In the genomic region with DNA sequence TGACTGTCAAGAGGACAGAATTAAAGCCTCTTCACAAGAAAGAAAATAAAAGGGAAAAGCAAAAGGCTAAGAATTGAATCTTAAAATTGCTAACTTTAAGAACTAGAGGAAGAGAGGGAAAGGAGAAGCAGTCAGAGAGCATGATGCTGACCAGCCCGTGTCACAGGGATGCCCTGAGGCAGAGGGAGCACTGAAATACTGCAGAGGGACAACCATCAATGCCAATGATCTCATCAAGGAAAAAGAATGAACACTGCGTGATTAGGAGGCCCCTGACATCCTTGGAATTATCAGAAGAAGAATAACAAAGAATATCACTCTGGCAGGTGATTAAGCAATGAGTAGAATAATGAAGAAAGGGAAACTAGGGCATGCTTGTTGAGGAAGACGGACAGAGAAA, we compare ENCODE assay signal across 21 cellular contexts.
A peak's percentile ranks its signal among the peaks of the same experiment; 100 is the strongest.
DNase-seq lines count a peak whose midpoint lies in the region; ATAC-seq lines count a peak whose summit lies in the region.
"Had no signal": no experiment of that assay in that cellular context is flagged by ENCODE, and none has a peak within 500 bp of the region (broad histone marks: within the 10 kb centered on the region; RNA-seq: fewer than 3 reads in every experiment).

No MANE protein-coding gene starts in this region.

- no peak overlapping the region for H2AK5ac ChIP-seq in trophoblast cell (ENCODE audit: low read length)

- no peak overlapping the region for H3K4me3 Mint-ChIP-seq in CD4-positive, alpha-beta memory T cell
- H3K4me3 Mint-ChIP-seq: CD4-positive, alpha-beta T cell; CD8-positive, alpha-beta memory T cell had no signal

- no peaks in the 10 kb centered on the region for H3K4me1 ChIP-seq in trophoblast cell (ENCODE audit: control insufficient read depth in 1 of 2, insufficient read depth in 2 of 2, low read length in 2 of 2)
- H3K4me1 ChIP-seq in CD4-positive, alpha-beta memory T cell (ENCODE audit: insufficient read depth, low read length) = no peaks in the 10 kb centered on the region
- H3K4me1 ChIP-seq: BE2C, BLaER1 had no signal

- ATAC-seq in GM21619 (IDR thresholded peaks at IDR 0.05; ENCODE audit: unreplicated experiment) = no peak

- POLR2A ChIA-PET in CD4-positive, alpha-beta memory T cell (lab: Charles Lee; ENCODE audit: partially characterized antibody) = no interaction called here

- no peak overlapping the region for H3K14ac ChIP-seq in trophoblast cell (ENCODE audit: low read length)

- H3K9ac ChIP-seq in trophoblast cell (ENCODE audit: low read length) = no peak overlapping the region
- H3K9ac ChIP-seq: BLaER1 had no signal

- CTCF ChIA-PET in CD4-positive, alpha-beta memory T cell (lab: Charles Lee; ENCODE audit: partially characterized antibody) = no interaction called here

- no peak overlapping the region for H2BK12ac ChIP-seq in trophoblast cell (ENCODE audit: low read length)

- no peak overlapping the region for H4K91ac ChIP-seq in trophoblast cell (ENCODE audit: low read depth, low read length)

- H3K79me2 ChIP-seq in trophoblast cell (ENCODE audit: control insufficient read depth, insufficient read depth, low read length, poor library complexity) = no peaks in the 10 kb centered on the region

- DNase-seq in M059J (ENCODE audit: low read depth) (peak; percentile 5), islet precursor cell (peak; percentile 84), trophoblast cell (peak; percentile 54 to 89), C1 segment of cervical spinal cord (lab: John Stamatoyannopoulos, UW) (no peak)
- DNase-seq in CD4-positive, alpha-beta memory T cell = no peak
- DNase-seq: 8988T; ACHN; BE2C; CD4-positive, alpha-beta T cell; CD8-positive, alpha-beta memory T cell; COR-L47; DMS 273 treated with DMSO at 0.1 percent for 48 hours; DMS153; DMS53; DMS79; DND-41; EL; GF-D8 had no signal

- H4K8ac ChIP-seq in trophoblast cell (ENCODE audit: low read depth, low read length) = no peak overlapping the region

- no peaks in the 10 kb centered on the region for H3K27me3 ChIP-seq in trophoblast cell (ENCODE audit: insufficient read depth, low read length)
- H3K27me3 ChIP-seq in CD4-positive, alpha-beta memory T cell (ENCODE audit: insufficient read depth, low read length) = no peaks in the 10 kb centered on the region
- H3K27me3 ChIP-seq: BE2C, BLaER1 had no signal

- H3K36me3 Mint-ChIP-seq in CD4-positive, alpha-beta memory T cell = no peaks in the 10 kb centered on the region

- no peak overlapping the region for H3K23ac ChIP-seq in trophoblast cell (ENCODE audit: low read length)

- H3K27ac ChIP-seq in trophoblast cell (ENCODE audit: low read depth, low read length) = peak overlapping the region; percentile 25
- no peak overlapping the region for H3K27ac ChIP-seq in CD4-positive, alpha-beta memory T cell (ENCODE audit: low read depth, low read length)
- H3K27ac ChIP-seq: BLaER1, C4-2B had no signal

- H3K4me2 ChIP-seq in trophoblast cell (ENCODE audit: low read length) = no peak overlapping the region
- H3K4me2 ChIP-seq: BLaER1 had no signal

- no peak overlapping the region for H2AFZ ChIP-seq in trophoblast cell (ENCODE audit: insufficient read depth, low read length, poor library complexity)

- H3K9me3 Mint-ChIP-seq in CD4-positive, alpha-beta memory T cell = peaks cover 0 to 4% (median 0%) of the 10 kb centered on the region in 8 donors
- H3K9me3 Mint-ChIP-seq: CD4-positive, alpha-beta T cell; CD8-positive, alpha-beta memory T cell had no signal

- peaks cover 0 to 9% of the 10 kb centered on the region in 2 donors for H3K27me3 Mint-ChIP-seq in CD4-positive, alpha-beta memory T cell
- H3K27me3 Mint-ChIP-seq: CD4-positive, alpha-beta T cell had no signal

- H3K79me1 ChIP-seq in trophoblast cell (ENCODE audit: low read length) = peaks cover 2% of the 10 kb centered on the region

- no peak overlapping the region for H3K27ac Mint-ChIP-seq in CD4-positive, alpha-beta memory T cell
- H3K27ac Mint-ChIP-seq: CD4-positive, alpha-beta T cell; CD8-positive, alpha-beta memory T cell had no signal

- H3K4ac ChIP-seq in trophoblast cell (ENCODE audit: low read depth, low read length) = no peak overlapping the region

- H3K4me3 ChIP-seq in trophoblast cell (ENCODE audit: low read depth, low read length) = no peak overlapping the region
- no peak overlapping the region for H3K4me3 ChIP-seq in CD4-positive, alpha-beta memory T cell (ENCODE audit: low read length in 2 of 2)
- H3K4me3 ChIP-seq: BLaER1 had no signal

- H3K36me3 ChIP-seq in trophoblast cell (ENCODE audit: control insufficient read depth in 1 of 2, insufficient read depth in 2 of 2, low read length in 2 of 2) = no peaks in the 10 kb centered on the region
- H3K36me3 ChIP-seq in CD4-positive, alpha-beta memory T cell (ENCODE audit: insufficient read depth, low read length) = no peaks in the 10 kb centered on the region
- H3K36me3 ChIP-seq: BE2C, BLaER1 had no signal

- H4K12ac ChIP-seq in trophoblast cell (ENCODE audit: low read depth, low read length) = no peak overlapping the region

- WGBS in trophoblast cell (ENCODE audit: extremely low coverage, insufficient coverage, insufficient read length) = no CpG with 5 or more reads among the region's 3 CpGs

- no peak overlapping the region for H3K18ac ChIP-seq in trophoblast cell (ENCODE audit: low read length)

- H3K9me3 ChIP-seq in trophoblast cell (ENCODE audit: insufficient read depth, low read depth, low read length) = no peaks in the 10 kb centered on the region
- H3K9me3 ChIP-seq in CD4-positive, alpha-beta memory T cell (ENCODE audit: control insufficient read depth in 1 of 2, low read length in 2 of 2) = no peaks in the 10 kb centered on the region
- H3K9me3 ChIP-seq: BE2C, BLaER1 had no signal

- intact Hi-C loops in CD4-positive, alpha-beta memory T cell (cut with micrococcal nuclease) = no loop called here

- peaks cover 4 to 10% (median 6%) of the 10 kb centered on the region in 4 donors for H3K4me1 Mint-ChIP-seq in CD4-positive, alpha-beta memory T cell

- H2BK120ac ChIP-seq in trophoblast cell (ENCODE audit: insufficient read depth, low read length, poor library complexity) = no peak overlapping the region

- H2BK5ac ChIP-seq in trophoblast cell (ENCODE audit: low read depth, low read length, poor library complexity) = no peak overlapping the region

Comparison
In these comparisons a context has a peak if more than half of its experiments do, and no peak if none do; other contexts are left out.
1. DNase-seq: peak in M059J (single experiment), islet precursor cell (single experiment) and trophoblast cell (2 of 2); none in CD4-positive, alpha-beta memory T cell (0 of 5) and C1 segment of cervical spinal cord (0 of 14).